In genomic region chr7:40544277-40544723, GRCh38 we compare ENCODE assay signal across 25 cellular contexts.
DNase-seq lines count a peak whose midpoint lies in the region; ATAC-seq and TF ChIP-seq lines count a peak whose summit lies in the region.
"Had no signal": no experiment of that assay in that cellular context is flagged by ENCODE, and none has a peak within 500 bp of the region (broad histone marks: within the 10 kb centered on the region; RNA-seq: fewer than 3 reads in every experiment).

No MANE protein-coding gene starts in this region.

- DNase-seq in A172 (ENCODE audit: low spot score) (peak; percentile 10), heart right ventricle (peak in 1 of 2 donors; percentile 23), neural progenitor cell (ENCODE audit: low spot score) (no peak), DMS153 (lab: John Stamatoyannopoulos, UW) (no peak), NCI-H2196 (lab: John Stamatoyannopoulos, UW; ENCODE audit: unreplicated experiment) (no peak)
- no peak for DNase-seq in activated CD4-positive, alpha-beta T cell treated with anti-CD3 and anti-CD28 coated beads, Interleukin-2, amount 10 ng/mL, durations not matched to agents 7 days and 5 days
- DNase-seq: activated CD4-positive, alpha-beta T cell treated with anti-CD3 and anti-CD28 coated beads for 1 hour; activated CD8-positive, alpha-beta memory T cell treated with anti-CD3 and anti-CD28 coated beads for 24 hours; activated naive CD4-positive, alpha-beta T cell; activated T-cell treated with anti-CD3 and anti-CD28 coated beads, Interleukin-2, amount 50 U/mL, for 1 hour; adrenal gland; GF-D8; NCI-H1417 treated with DMSO at 0.1 percent for 48 hours; NCI-H524; nephron progenitor cell; stimulated activated naive CD8-positive, alpha-beta T cell treated with anti-CD3 and anti-CD28 coated beads, Interleukin-15, amount 100 ng/mL, for 72 hours; transverse colon had no signal

- H2AFZ ChIP-seq in neural progenitor cell (replicated peaks): no peak overlapping the region
- H2AFZ ChIP-seq: parathyroid adenoma had no signal

- WGBS in heart right ventricle, 2 donors: 67 to 74% methylated on average over 6 of the region's 6 CpGs

- H4K20me1 ChIP-seq in neural progenitor cell (ENCODE audit: low read depth): no peaks in the 10 kb centered on the region

- H3K27ac ChIP-seq in heart right ventricle (peak overlapping the region in 5 of 10 donors; percentile 1 to 59 (median 44)), neural progenitor cell (no peak overlapping the region)
- H3K27ac ChIP-seq: adrenal gland, breast epithelium, parathyroid adenoma, SJSA1, transverse colon had no signal

- H3K36me3 ChIP-seq in heart right ventricle (no peaks in the 10 kb centered on the region), neural progenitor cell (no peaks in the 10 kb centered on the region)
- H3K36me3 ChIP-seq: adrenal gland, breast epithelium, SJSA1, transverse colon had no signal

- H3K4me1 ChIP-seq in heart right ventricle: peaks cover 0 to 9% (median 0%) of the 10 kb centered on the region in 9 donors
- no peaks in the 10 kb centered on the region for H3K4me1 ChIP-seq in neural progenitor cell
- H3K4me1 ChIP-seq: adrenal gland, breast epithelium, parathyroid adenoma had no signal

- intact Hi-C loops in heart right ventricle (cut with DNase I): no loop called here

- H3K4me3 ChIP-seq in heart right ventricle (no peak overlapping the region), neural progenitor cell (no peak overlapping the region)
- H3K4me3 ChIP-seq: adrenal gland, K562, SJSA1, transverse colon had no signal

- ATAC-seq in SK-N-SH treated with all-trans-retinoic acid at 6 μM for 48 hours: peak; percentile 12
- peak; percentile 20 to 88 (median 70) for ATAC-seq in heart right ventricle
- no peak for ATAC-seq in GM21423 (IDR thresholded peaks at IDR 0.05; ENCODE audit: unreplicated experiment)
- ATAC-seq: K562; stimulated activated naive CD8-positive, alpha-beta T cell treated with anti-CD3 and anti-CD28 coated beads, Interleukin-15, amount 100 ng/mL, for 72 hours had no signal

- TF ChIP-seq CTCF in heart right ventricle (IDR thresholded peaks at IDR 0.05) (no peak), neural progenitor cell (IDR thresholded peaks at IDR 0.05) (no peak)

- H3K4me2 ChIP-seq in neural progenitor cell: no peak overlapping the region

- no peaks in the 10 kb centered on the region for H3K79me2 ChIP-seq in neural progenitor cell (ENCODE audit: low read depth)
- H3K79me2 ChIP-seq: parathyroid adenoma had no signal

- CTCF ChIA-PET in activated CD4-positive, alpha-beta T cell treated with anti-CD3 and anti-CD28 coated beads, Interleukin-2, amount 10 ng/mL, durations not matched to agents 7 days and 5 days (lab: Charles Lee): interaction anchor here (0.6 kb wide), 1 partner anchor 67 kb away, joined by 3 read pairs; no protein-coding TSS in a partner anchor

- H3K4me3 Mint-ChIP-seq in neural progenitor cell: no peak overlapping the region
- H3K4me3 Mint-ChIP-seq in activated CD4-positive, alpha-beta T cell treated with anti-CD3 and anti-CD28 coated beads, Interleukin-2, amount 10 ng/mL, durations not matched to agents 7 days and 5 days: no peak overlapping the region
- H3K4me3 Mint-ChIP-seq: B cell; nephron progenitor cell; stimulated activated naive CD8-positive, alpha-beta T cell treated with anti-CD3 and anti-CD28 coated beads, Interleukin-15, amount 100 ng/mL, for 72 hours; T-helper 1 cell treated with Interleukin-12 subunit alpha and Interleukin-12 subunit beta and Interleukin-4 antibody, amounts not matched to agents 30 μg/mL and 1 μg/mL, for 36 hours had no signal

- H3K9me3 ChIP-seq in heart right ventricle: no peaks in the 10 kb centered on the region
- no peaks in the 10 kb centered on the region for H3K9me3 ChIP-seq in neural progenitor cell (ENCODE audit: low read depth)
- H3K9me3 ChIP-seq: adrenal gland, breast epithelium, SJSA1, transverse colon had no signal

- H3K4me1 Mint-ChIP-seq in neural progenitor cell: peaks cover 7% of the 10 kb centered on the region
- no peaks in the 10 kb centered on the region for H3K4me1 Mint-ChIP-seq in activated CD4-positive, alpha-beta T cell treated with anti-CD3 and anti-CD28 coated beads, Interleukin-2, amount 10 ng/mL, durations not matched to agents 7 days and 5 days
- H3K4me1 Mint-ChIP-seq: B cell; stimulated activated naive CD8-positive, alpha-beta T cell treated with anti-CD3 and anti-CD28 coated beads, Interleukin-15, amount 100 ng/mL, for 72 hours had no signal

- no peaks in the 10 kb centered on the region for H3K9me3 Mint-ChIP-seq in neural progenitor cell
- H3K9me3 Mint-ChIP-seq in activated CD4-positive, alpha-beta T cell treated with anti-CD3 and anti-CD28 coated beads, Interleukin-2, amount 10 ng/mL, durations not matched to agents 7 days and 5 days: no peaks in the 10 kb centered on the region
- H3K9me3 Mint-ChIP-seq: nephron progenitor cell; stimulated activated naive CD8-positive, alpha-beta T cell treated with anti-CD3 and anti-CD28 coated beads, Interleukin-15, amount 100 ng/mL, for 72 hours; T-helper 1 cell treated with Interleukin-12 subunit alpha and Interleukin-12 subunit beta and Interleukin-4 antibody, amounts not matched to agents 30 μg/mL and 1 μg/mL, for 36 hours had no signal

- H3K27ac Mint-ChIP-seq in neural progenitor cell: peak overlapping the region; percentile 34
- no peak overlapping the region for H3K27ac Mint-ChIP-seq in activated CD4-positive, alpha-beta T cell treated with anti-CD3 and anti-CD28 coated beads, Interleukin-2, amount 10 ng/mL, durations not matched to agents 7 days and 5 days
- H3K27ac Mint-ChIP-seq: B cell; nephron progenitor cell; stimulated activated naive CD8-positive, alpha-beta T cell treated with anti-CD3 and anti-CD28 coated beads, Interleukin-15, amount 100 ng/mL, for 72 hours; T-helper 1 cell treated with Interleukin-12 subunit alpha and Interleukin-12 subunit beta and Interleukin-4 antibody, amounts not matched to agents 30 μg/mL and 1 μg/mL, for 36 hours had no signal

- H3F3A ChIP-seq in neural progenitor cell (ENCODE audit: low read depth): no peaks in the 10 kb centered on the region

- no peaks in the 10 kb centered on the region for H3K36me3 Mint-ChIP-seq in neural progenitor cell
- H3K36me3 Mint-ChIP-seq in activated CD4-positive, alpha-beta T cell treated with anti-CD3 and anti-CD28 coated beads, Interleukin-2, amount 10 ng/mL, durations not matched to agents 7 days and 5 days (ENCODE audit: low read depth): no peaks in the 10 kb centered on the region

- no peaks in the 10 kb centered on the region for H3K27me3 ChIP-seq in heart right ventricle
- no peaks in the 10 kb centered on the region for H3K27me3 ChIP-seq in neural progenitor cell
- H3K27me3 ChIP-seq: adrenal gland, breast epithelium, SJSA1, transverse colon had no signal

- POLR2A ChIA-PET in activated CD4-positive, alpha-beta T cell treated with anti-CD3 and anti-CD28 coated beads, Interleukin-2, amount 10 ng/mL, durations not matched to agents 7 days and 5 days (lab: Charles Lee): no interaction called here

- H3K27me3 Mint-ChIP-seq in neural progenitor cell (ENCODE audit: insufficient read depth, low read depth): no peaks in the 10 kb centered on the region
- no peaks in the 10 kb centered on the region for H3K27me3 Mint-ChIP-seq in activated CD4-positive, alpha-beta T cell treated with anti-CD3 and anti-CD28 coated beads, Interleukin-2, amount 10 ng/mL, durations not matched to agents 7 days and 5 days
- H3K27me3 Mint-ChIP-seq: B cell; stimulated activated naive CD8-positive, alpha-beta T cell treated with anti-CD3 and anti-CD28 coated beads, Interleukin-15, amount 100 ng/mL, for 72 hours had no signal

- no peak overlapping the region for H3K9ac ChIP-seq in neural progenitor cell
- H3K9ac ChIP-seq: parathyroid adenoma had no signal

TF ChIP-seq in SK-N-SH treated with all-trans-retinoic acid at 6 μM for 48 hours, 23 proteins besides CTCF, POLR2A, EP300 and RAD21:
- TF ChIP-seq ZNF565 (CRISPR knock-in tag; conservative IDR thresholded peaks at IDR 0.05; ENCODE audit: low read depth): 0 out of 2 replicates have a peak, but pooled peaks have one; percentile 7
- TF ChIP-seq RARB (CRISPR knock-in tag; IDR thresholded peaks at IDR 0.05): no peak
